In the genomic region with DNA sequence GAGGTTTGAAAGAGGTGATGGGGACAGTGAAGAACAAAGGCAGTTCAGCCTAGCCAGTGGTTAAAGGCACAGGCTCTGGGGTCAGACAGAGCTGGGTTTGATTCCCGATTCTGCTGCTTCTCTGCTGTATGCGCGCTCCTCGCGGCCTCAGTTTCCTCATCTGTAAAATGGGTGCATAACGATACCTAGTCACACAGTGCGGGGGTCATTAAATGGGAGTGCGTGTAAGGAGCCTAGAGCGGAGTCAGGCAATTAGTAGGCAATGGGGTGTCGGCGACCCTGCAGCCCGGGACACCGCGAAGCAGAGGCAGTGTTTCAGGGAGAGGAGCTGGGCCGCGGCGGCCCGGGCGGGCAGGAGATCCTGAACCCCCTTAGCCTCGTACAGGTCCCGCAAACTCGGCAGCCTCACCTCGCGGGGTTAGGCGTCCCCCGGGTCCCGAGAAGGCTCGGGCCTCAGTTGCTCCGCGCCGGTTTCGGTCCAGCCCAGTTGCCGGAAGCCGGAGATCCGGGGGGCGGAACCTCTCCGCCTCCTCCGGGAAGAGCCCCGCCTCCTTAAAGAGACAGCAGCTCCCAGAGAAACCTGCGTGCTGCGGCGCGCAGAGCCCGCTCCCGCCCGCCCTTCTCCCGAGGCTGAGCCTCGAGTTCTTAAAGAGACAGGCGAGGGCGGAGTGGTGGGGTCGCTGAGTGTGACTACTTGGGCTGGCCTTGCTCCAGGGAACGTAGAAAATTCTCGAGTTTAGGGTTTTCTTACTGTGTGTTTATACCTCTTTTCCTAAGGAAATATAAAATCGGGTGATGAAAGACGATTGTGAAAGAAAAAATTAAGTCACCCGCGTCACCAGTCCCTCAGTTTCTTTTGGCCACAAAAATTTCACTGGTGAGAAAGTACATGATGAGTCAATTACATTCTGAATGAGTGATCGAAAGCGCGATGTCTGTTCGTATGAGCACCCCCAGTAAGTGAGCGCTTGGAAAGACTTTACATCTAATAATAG, we compare ENCODE assay signal across 8 cellular contexts. TPM values are rescaled to one million over a fixed set of nuclear protein-coding genes. Genes with fewer than 3 reads are reported as not detected.
DNase-seq lines count a peak whose midpoint lies in the region; ATAC-seq, FAIRE-seq and TF ChIP-seq lines count a peak whose summit lies in the region.

A gene (minus strand): TSS at position 494 of the 995 bp plus-strand sequence. CDS start 860 bp downstream, outside the sequence.

- no peaks in the 10 kb centered on the region for H3K36me3 Mint-ChIP-seq in type B pancreatic cell

- WGBS in heart right ventricle, 2 donors, result 2 to 3% methylated on average over 62 of the region's 62 CpGs

- no peaks in the 10 kb centered on the region for H3K9me3 Mint-ChIP-seq in type B pancreatic cell

- H3K27me3 Mint-ChIP-seq in type B pancreatic cell, result no peaks in the 10 kb centered on the region

- peak; percentile 82 for DNase-seq in GM12892 (ENCODE audit: insufficient read length)
- DNase-seq in NCI-H1417 treated with DMSO at 0.1 percent for 48 hours (lab: John Stamatoyannopoulos, UW), result peak; percentile 39
- DNase-seq in amniotic epithelial cell (ENCODE audit: low read depth), result peak; percentile 86
- peak; percentile 90 for DNase-seq in heart right ventricle
- DNase-seq in posterior cingulate gyrus, result peak; percentile 86 to 99 (median 93)
- DNase-seq in type B pancreatic cell (ENCODE audit: extremely low spot score, unreplicated experiment), result peak; percentile 86

- no peaks in the 10 kb centered on the region for H3K27me3 ChIP-seq in heart right ventricle

- H3K27ac Mint-ChIP-seq in type B pancreatic cell, result peak within 1 kb of the TSS; percentile 93

- peak within 1 kb of the TSS; percentile 97 for H3K4me3 Mint-ChIP-seq in type B pancreatic cell

- H3K4me3 ChIP-seq in heart right ventricle, result peak within 1 kb of the TSS; percentile 60 to 100 (median 82)

- no peaks in the 10 kb centered on the region for H3K9me3 ChIP-seq in heart right ventricle

- ATAC-seq in HG02763 (IDR thresholded peaks at IDR 0.05; ENCODE audit: unreplicated experiment) (peak; percentile 91), heart right ventricle (peak; percentile 98 to 100 (median 99))

- TF ChIP-seq CTCF in heart right ventricle (IDR thresholded peaks at IDR 0.05), result no peak
- TF ChIP-seq CTCF in type B pancreatic cell (conservative IDR thresholded peaks at IDR 0.05), result no peak

- peaks cover 0 to 36% (median 13%) of the 10 kb centered on the region in 9 donors for H3K4me1 ChIP-seq in heart right ventricle

- FAIRE-seq in GM12892 (lab: Jason Lieb, UNC), result peak; percentile 86

- H3K4me1 Mint-ChIP-seq in type B pancreatic cell (ENCODE audit: unreplicated experiment), result peaks cover 20% of the 10 kb centered on the region

- intact Hi-C loops in T-helper 1 cell treated with Interleukin-12 subunit alpha and Interleukin-12 subunit beta and Interleukin-4 antibody, amounts not matched to agents 30 ng/mL and 1 ng/mL, for 36 hours (cut with micrococcal nuclease), result loop anchor here (1.0 to 2.0 kb wide), 10 partner anchors 27 to 827 kb away; a partner anchor contains a TSS
- intact Hi-C loops in heart right ventricle (cut with DNase I), result loop anchor here in 8 of 10 donors (2.0 to 5.0 kb wide), 4 partner anchors 53 to 163 kb away; a partner anchor contains a TSS
- intact Hi-C loops in posterior cingulate gyrus (cut with DNase I), result loop anchor here (1.0 to 2.0 kb wide), 2 partner anchors 51 to 57 kb away; a partner anchor contains a TSS

- peak within 1 kb of the TSS in 9 of 10 donors; percentile 49 to 92 (median 77) for H3K27ac ChIP-seq in heart right ventricle

- peak; percentile 66; the same call in 1 of the 2 replicates for TF ChIP-seq POLR2A in GM12892 (IDR thresholded peaks at IDR 0.05; ENCODE audit: low read depth, low read length)

- peaks cover 0 to 32% (median 0%) of the 10 kb centered on the region in 9 donors for H3K36me3 ChIP-seq in heart right ventricle

RNA-seq across cellular contexts. Expression of the gene that starts here (rescaled TPM):
- 12.6 TPM for polyA plus RNA-seq in GM12892 (2012; ENCODE audit: missing spikeins)
- 20.1 and 23.1 TPM in 2 replicates for total RNA-seq in T-helper 1 cell treated with Interleukin-12 subunit alpha and Interleukin-12 subunit beta and Interleukin-4 antibody, amounts not matched to agents 30 ng/mL and 1 ng/mL, for 36 hours
- total RNA-seq in heart right ventricle (10 to 100 TPM; 10.2 to 20.1 (median 13.2) TPM), type B pancreatic cell (ENCODE audit: low replicate concordance) (30.2 and 31.6 TPM in 2 replicates)
- 10 to 100 TPM in 1 of 2 donors, 1 to 10 TPM in 1; 9.6 to 22.1 TPM for polyA plus RNA-seq in heart right ventricle

Comparison
In these comparisons a context has a peak if more than half of its experiments do, and no peak if none do; other contexts are left out.
1. Peak in every context shown above with its lines: DNase-seq, ATAC-seq, H3K4me3 ChIP-seq and H3K27ac ChIP-seq.
2. DNase-seq: peak in every context shown above with its lines; median percentile 93 in posterior cingulate gyrus; 90 in heart right ventricle; 86 in amniotic epithelial cell; 86 in type B pancreatic cell; 82 in GM12892; 39 in NCI-H1417 treated with DMSO at 0.1 percent for 48 hours.